28 cellular contexts compared by ENCODE assay signal in genomic region chr19:38093154-38093553, GRCh38.
"Had no signal": no experiment of that assay in that cellular context is flagged by ENCODE, and none has a peak within 500 bp of the region (broad histone marks: within the 10 kb centered on the region; RNA-seq: fewer than 3 reads in every experiment).

No MANE protein-coding gene starts in this region.

- FAIRE-seq: keratinocyte, pancreas, small intestine, TTC549 had no signal

- H3K36me3 ChIP-seq: adrenal gland, cardiac muscle cell, gastrocnemius medialis, prostate gland had no signal

- H3K27me3 ChIP-seq: adrenal gland, cardiac muscle cell, dorsolateral prefrontal cortex, gastrocnemius medialis, pancreas, sigmoid colon, upper lobe of right lung had no signal

- H3K27ac ChIP-seq: adrenal gland, cardiac muscle cell, coronary artery, gastrocnemius medialis, pancreas, prostate gland, sigmoid colon, upper lobe of right lung, WERI-Rb-1 had no signal

- H3K9me3 ChIP-seq: adrenal gland, gastrocnemius medialis, pancreas, prostate gland, sigmoid colon, upper lobe of right lung had no signal

- ATAC-seq: activated CD8-positive, alpha-beta T cell treated with anti-CD3 and anti-CD28 coated beads for 36 hours; gastrocnemius medialis; naive thymus-derived CD4-positive, alpha-beta T cell; stimulated activated effector memory CD8-positive, alpha-beta T cell treated with anti-CD3 and anti-CD28 coated beads, Interleukin-12 subunit alpha, Interleukin-12 subunit beta, amount 100 ng/mL, for 72 hours; stimulated activated naive CD8-positive, alpha-beta T cell treated with anti-CD3 and anti-CD28 coated beads, Interleukin-15, amount 100 ng/mL, for 72 hours; upper lobe of right lung had no signal

- H3K4me1 ChIP-seq: adrenal gland, pancreas, prostate gland, upper lobe of right lung had no signal

- H3K4me3 ChIP-seq: adrenal gland, cardiac muscle cell, coronary artery, gastrocnemius medialis, pancreas, prostate gland, sigmoid colon, upper lobe of right lung had no signal

- DNase-seq: activated CD4-positive, alpha-beta T cell treated with anti-CD3 and anti-CD28 coated beads, Interleukin-2, amount 50 U/mL, for 1 hour; activated CD8-positive, alpha-beta T cell treated with anti-CD3 and anti-CD28 coated beads for 36 hours; activated naive CD4-positive, alpha-beta T cell; activated naive CD8-positive, alpha-beta T cell treated with anti-CD3 and anti-CD28 coated beads for 36 hours; activated T-cell treated with anti-CD3 and anti-CD28 coated beads, Interleukin-2, amount 50 U/mL, for 48 hours; aorta; effector memory CD4-positive, alpha-beta T cell; gastrocnemius medialis; left cardiac atrium; mammary epithelial cell; naive thymus-derived CD4-positive, alpha-beta T cell; retina; sigmoid colon; small intestine; stimulated activated CD4-positive, alpha-beta T cell treated with anti-CD3 and anti-CD28 coated beads, Interleukin-4, amount 100 ng/mL, for 24 hours; stimulated activated naive CD8-positive, alpha-beta T cell treated with anti-CD3 and anti-CD28 coated beads, Interleukin-15, amount 100 ng/mL, for 72 hours; T-helper 9 cell; upper lobe of right lung; WERI-Rb-1 had no signal
